ENCODE assay signal across 12 cellular contexts in genomic region chr3:11478167-11478566, GRCh38.
DNase-seq lines count a peak whose midpoint lies in the region; ATAC-seq, FAIRE-seq and TF ChIP-seq lines count a peak whose summit lies in the region.
"Had no signal": no experiment of that assay in that cellular context is flagged by ENCODE, and none has a peak within 500 bp of the region (broad histone marks: within the 10 kb centered on the region; RNA-seq: fewer than 3 reads in every experiment).

No MANE protein-coding gene starts in this region.

- H3K27ac ChIP-seq in HUES64 (ENCODE audit: low read depth, low read length), result peak overlapping the region; percentile 62; the same call in 1 of the 2 replicates
- H3K27ac ChIP-seq in breast epithelium, result peak overlapping the region; percentile 61 to 70
- peak overlapping the region; percentile 80 for H3K27ac ChIP-seq in suprapubic skin

- TF ChIP-seq POLR2A in breast epithelium (IDR thresholded peaks at IDR 0.05), result no peak
- no peak for TF ChIP-seq POLR2A in suprapubic skin (IDR thresholded peaks at IDR 0.05)
- TF ChIP-seq POLR2A in GM12891 (IDR thresholded peaks at IDR 0.05; ENCODE audit: low read depth, low read length), result no peak

- ATAC-seq in GM18907 (IDR thresholded peaks at IDR 0.05; ENCODE audit: unreplicated experiment), result no peak
- ATAC-seq: GM12878 had no signal

- TF ChIP-seq CTCF in breast epithelium (IDR thresholded peaks at IDR 0.05) (no peak), mesothelial cell of epicardium (IDR thresholded peaks at IDR 0.05; ENCODE audit: unreplicated experiment) (no peak), suprapubic skin (IDR thresholded peaks at IDR 0.05) (no peak)

- no peaks in the 10 kb centered on the region for H3K9me3 Mint-ChIP-seq in mesothelial cell of epicardium
- H3K9me3 Mint-ChIP-seq: activated naive CD8-positive, alpha-beta T cell treated with anti-CD3 and anti-CD28 coated beads, Interleukin-2, amount 10 ng/mL, durations not matched to agents 7 days and 5 days; CD4-positive, CD25-positive, alpha-beta regulatory T cell had no signal

- H3K27me3 ChIP-seq in HUES64 (ENCODE audit: insufficient read depth, low read length) (no peaks in the 10 kb centered on the region), breast epithelium (no peaks in the 10 kb centered on the region), suprapubic skin (no peaks in the 10 kb centered on the region)

- no peak overlapping the region for H3K4me3 Mint-ChIP-seq in mesothelial cell of epicardium
- H3K4me3 Mint-ChIP-seq: activated naive CD8-positive, alpha-beta T cell treated with anti-CD3 and anti-CD28 coated beads, Interleukin-2, amount 10 ng/mL, durations not matched to agents 7 days and 5 days; CD4-positive, CD25-positive, alpha-beta regulatory T cell had no signal

- H3K9me3 ChIP-seq in HUES64 (ENCODE audit: insufficient read depth, low read depth, low read length) (no peaks in the 10 kb centered on the region), breast epithelium (no peaks in the 10 kb centered on the region), suprapubic skin (no peaks in the 10 kb centered on the region)

- H3K4me1 ChIP-seq in HUES64 (ENCODE audit: insufficient read depth, low read length) (peaks cover 30% of the 10 kb centered on the region), breast epithelium (peaks cover 0 to 23% of the 10 kb centered on the region in 2 donors), suprapubic skin (peaks cover 44% of the 10 kb centered on the region)

- no peak for TF ChIP-seq EP300 in suprapubic skin (IDR thresholded peaks at IDR 0.05)

- no peaks in the 10 kb centered on the region for H3K36me3 ChIP-seq in HUES64 (ENCODE audit: insufficient read depth, low read length)
- no peaks in the 10 kb centered on the region for H3K36me3 ChIP-seq in breast epithelium
- no peaks in the 10 kb centered on the region for H3K36me3 ChIP-seq in suprapubic skin

- no peak overlapping the region for H3K9ac ChIP-seq in HUES64 (ENCODE audit: low read depth, low read length)

- no peaks in the 10 kb centered on the region for H3K36me3 Mint-ChIP-seq in mesothelial cell of epicardium
- H3K36me3 Mint-ChIP-seq: CD4-positive, CD25-positive, alpha-beta regulatory T cell had no signal

- 77% methylated on average over 2 of the region's 2 CpGs for WGBS in HUES64
- 63% methylated on average over 2 of the region's 2 CpGs for WGBS in suprapubic skin

- H3K27ac Mint-ChIP-seq in mesothelial cell of epicardium, result peak overlapping the region; percentile 3
- H3K27ac Mint-ChIP-seq: activated naive CD8-positive, alpha-beta T cell treated with anti-CD3 and anti-CD28 coated beads, Interleukin-2, amount 10 ng/mL, durations not matched to agents 7 days and 5 days had no signal

- FAIRE-seq in GM12891 (lab: Jason Lieb, UNC), result no peak

- H3K4me1 Mint-ChIP-seq in mesothelial cell of epicardium, result peaks cover 43% of the 10 kb centered on the region
- H3K4me1 Mint-ChIP-seq: activated naive CD8-positive, alpha-beta T cell treated with anti-CD3 and anti-CD28 coated beads, Interleukin-2, amount 10 ng/mL, durations not matched to agents 7 days and 5 days; CD4-positive, CD25-positive, alpha-beta regulatory T cell had no signal

- H3K4me3 ChIP-seq in HUES64 (ENCODE audit: low read length) (no peak overlapping the region), breast epithelium (no peak overlapping the region), suprapubic skin (no peak overlapping the region)
- H3K4me3 ChIP-seq: GM12878 had no signal

- H3K27me3 Mint-ChIP-seq in mesothelial cell of epicardium (ENCODE audit: low read depth), result no peaks in the 10 kb centered on the region
- H3K27me3 Mint-ChIP-seq: activated naive CD8-positive, alpha-beta T cell treated with anti-CD3 and anti-CD28 coated beads, Interleukin-2, amount 10 ng/mL, durations not matched to agents 7 days and 5 days; CD4-positive, CD25-positive, alpha-beta regulatory T cell had no signal

- DNase-seq in breast epithelium (ENCODE audit: low spot score in 2 of 2), result no peak
- no peak for DNase-seq in mesothelial cell of epicardium (ENCODE audit: low spot score in 2 of 2, unreplicated experiment in 2 of 2)
- DNase-seq in suprapubic skin (ENCODE audit: low spot score in 2 of 2), result no peak
- DNase-seq in NCI-H1436 treated with DMSO at 0.1 percent for 48 hours (lab: John Stamatoyannopoulos, UW), result no peak
- DNase-seq in GM12891 (ENCODE audit: insufficient read length, low spot score), result no peak
- DNase-seq: activated CD4-positive, alpha-beta T cell treated with anti-CD3 and anti-CD28 coated beads for 4 hours; activated naive CD8-positive, alpha-beta T cell treated with anti-CD3 and anti-CD28 coated beads, Interleukin-2, amount 10 ng/mL, durations not matched to agents 7 days and 5 days; CD4-positive, CD25-positive, alpha-beta regulatory T cell; stimulated activated CD4-positive, alpha-beta T cell treated with anti-CD3 and anti-CD28 coated beads, Interleukin-12 subunit alpha, Interleukin-12 subunit beta, amount 100 ng/mL, for 4 hours had no signal

- intact Hi-C loops in breast epithelium (cut with DNase I; ENCODE audit: low total_unique reads), result no loop called here

TF ChIP-seq in GM12891, 5 proteins besides CTCF, POLR2A, EP300 and RAD21:
- TF ChIP-seq POU2F2 (IDR thresholded peaks at IDR 0.05; ENCODE audit: low read depth, low read length) (no peak), TAF1 (IDR thresholded peaks at IDR 0.05; ENCODE audit: low read depth, low read length) (no peak), SPI1 (IDR thresholded peaks at IDR 0.05; ENCODE audit: low read depth, low read length) (no peak), PAX5 (IDR thresholded peaks at IDR 0.05; ENCODE audit: insufficient read depth, low read length, severe bottlenecking) (no peak), POLR2AphosphoS5 (IDR thresholded peaks at IDR 0.05; ENCODE audit: low read depth, low read length) (no peak)
